In genomic region chr14:94571950-94572349, GRCh38 we compare ENCODE assay signal across 14 cellular contexts. TPM values are rescaled to one million over a fixed set of nuclear protein-coding genes. Genes with fewer than 3 reads are reported as not detected.
A peak's percentile ranks its signal among the peaks of the same experiment; 100 is the strongest.
DNase-seq lines count a peak whose midpoint lies in the region; ATAC-seq and TF ChIP-seq lines count a peak whose summit lies in the region.
"Had no signal": no experiment of that assay in that cellular context is flagged by ENCODE, and none has a peak within 500 bp of the region (broad histone marks: within the 10 kb centered on the region; RNA-seq: fewer than 3 reads in every experiment).

No MANE protein-coding gene starts in this region.

- peak; percentile 1 for TF ChIP-seq CTCF in cardiac fibroblast (IDR thresholded peaks at IDR 0.05; ENCODE audit: low read depth, low read length)
- TF ChIP-seq CTCF in right atrium auricular region (IDR thresholded peaks at IDR 0.05): no peak

- peak overlapping the region; percentile 37 to 54 for H3K27ac ChIP-seq in right atrium auricular region
- H3K27ac ChIP-seq: cardiac muscle cell, epithelial cell of prostate had no signal

- ATAC-seq in HG03045 (IDR thresholded peaks at IDR 0.05; ENCODE audit: unreplicated experiment): no peak
- ATAC-seq in HG02981 (IDR thresholded peaks at IDR 0.05; ENCODE audit: unreplicated experiment): no peak
- ATAC-seq in GM18498 (IDR thresholded peaks at IDR 0.05; ENCODE audit: unreplicated experiment): no peak
- ATAC-seq: naive thymus-derived CD4-positive, alpha-beta T cell; T-helper 17 cell had no signal

- H3K4me1 ChIP-seq in right atrium auricular region: peaks cover 0 to 18% of the 10 kb centered on the region in 2 donors
- H3K4me1 ChIP-seq: upper lobe of left lung had no signal

- no peaks in the 10 kb centered on the region for H3K27me3 ChIP-seq in right atrium auricular region
- H3K27me3 ChIP-seq: cardiac muscle cell, upper lobe of left lung had no signal

- no peaks in the 10 kb centered on the region for H3K36me3 ChIP-seq in right atrium auricular region
- H3K36me3 ChIP-seq: cardiac muscle cell, upper lobe of left lung had no signal

- no peaks in the 10 kb centered on the region for H3K9me3 ChIP-seq in right atrium auricular region
- H3K9me3 ChIP-seq: upper lobe of left lung had no signal

- H3K4me3 ChIP-seq in cardiac fibroblast (replicated peaks in 1 of 2; ENCODE audit: low read depth in 2 of 2, low read length in 2 of 2) (no peak overlapping the region), right atrium auricular region (no peak overlapping the region)
- H3K4me3 ChIP-seq: cardiac muscle cell, upper lobe of left lung had no signal

- DNase-seq in ELR (ENCODE audit: low read depth) (peak; percentile 27), cardiac fibroblast (ENCODE audit: low read depth in 2 of 2) (peak; percentile 62 to 74), right atrium auricular region (ENCODE audit: low spot score) (no peak), renal cortical epithelial cell (ENCODE audit: low read depth) (peak; percentile 83), NCI-H526 treated with DMSO at 0.1 percent for 48 hours (lab: John Stamatoyannopoulos, UW) (no peak)
- DNase-seq: activated CD4-positive, alpha-beta T cell treated with anti-CD3 and anti-CD28 coated beads, Interleukin-2, amount 10 ng/mL, durations not matched to agents 24 days and 14 days; naive thymus-derived CD4-positive, alpha-beta T cell; T-helper 17 cell had no signal

RNA-seq across cellular contexts. Expression of gene SERPINA5, which starts 9.3 kb away (rescaled TPM):
- total RNA-seq in right atrium auricular region (1 to 10 TPM; 3.3 to 7.7 TPM), renal cortical epithelial cell (0.35 and 15.5 TPM in 2 replicates)
- total RNA-seq: activated CD4-positive, alpha-beta T cell treated with anti-CD3 and anti-CD28 coated beads, Interleukin-2, amount 10 ng/mL, durations not matched to agents 24 days and 14 days; cardiac muscle cell; naive thymus-derived CD4-positive, alpha-beta T cell; T-helper 17 cell had no signal

RNA-seq across cellular contexts. Expression of gene SERPINA4, which starts 10.7 kb away (rescaled TPM):
- total RNA-seq in right atrium auricular region: not detected
- 0.55 TPM in 1 of 2 replicates, not detected in the other for total RNA-seq in renal cortical epithelial cell
- total RNA-seq: activated CD4-positive, alpha-beta T cell treated with anti-CD3 and anti-CD28 coated beads, Interleukin-2, amount 10 ng/mL, durations not matched to agents 24 days and 14 days; cardiac muscle cell; naive thymus-derived CD4-positive, alpha-beta T cell; T-helper 17 cell had no signal

RNA-seq across cellular contexts. Expression of gene SERPINA3, which starts 40.2 kb away (rescaled TPM):
- total RNA-seq in right atrium auricular region (100 to 1,000 TPM in 1 of 2 donors, 10 to 100 TPM in 1; 57.2 to 330 TPM), renal cortical epithelial cell (6.1 and 46.4 TPM in 2 replicates)
- total RNA-seq: activated CD4-positive, alpha-beta T cell treated with anti-CD3 and anti-CD28 coated beads, Interleukin-2, amount 10 ng/mL, durations not matched to agents 24 days and 14 days; cardiac muscle cell; naive thymus-derived CD4-positive, alpha-beta T cell; T-helper 17 cell had no signal

Comparison
In these comparisons a context has a peak if more than half of its experiments do, and no peak if none do; other contexts are left out.
1. DNase-seq: peak in ELR (single experiment), cardiac fibroblast (2 of 2) and renal cortical epithelial cell (single experiment); none in right atrium auricular region (single experiment) and NCI-H526 treated with DMSO at 0.1 percent for 48 hours (single experiment).